Comparison of ENCODE assay signal across 21 cellular contexts in genomic region chr9:32942755-32943460, GRCh38.
"Had no signal": no experiment of that assay in that cellular context is flagged by ENCODE, and none has a peak within 500 bp of the region (broad histone marks: within the 10 kb centered on the region; RNA-seq: fewer than 3 reads in every experiment).

No MANE protein-coding gene starts in this region.

- H3K36me3 ChIP-seq: adrenal gland, esophagus muscularis mucosa, gastroesophageal sphincter, heart left ventricle, left lung, prostate gland, vagina had no signal

- FAIRE-seq: bronchial epithelial cell, small intestine had no signal

- DNase-seq: activated CD4-positive, alpha-beta T cell treated with anti-CD3 and anti-CD28 coated beads for 36 hours; activated CD4-positive, alpha-beta T cell treated with anti-CD3 and anti-CD28 coated beads, Interleukin-2, amount 50 U/mL, for 48 hours; activated gamma-delta T cell treated with Interleukin-2 at 50 U/mL for 16 hours; adrenal gland; cerebellar nuclear complex; cortex of kidney; heart left ventricle; left lung; mammary epithelial cell; midbrain; right cardiac atrium; small intestine; stimulated activated CD4-positive, alpha-beta T cell treated with anti-CD3 and anti-CD28 coated beads, Interleukin-15, amount 100 ng/mL, for 24 hours; stimulated activated CD4-positive, alpha-beta T cell treated with anti-CD3 and anti-CD28 coated beads, Interleukin-2, amount 100 ng/mL, for 48 hours; trophoblast cell had no signal

- H3K4me1 ChIP-seq: adrenal gland, esophagus muscularis mucosa, gastroesophageal sphincter, heart left ventricle, left lung, prostate gland, vagina had no signal

- H3K9me3 ChIP-seq: adrenal gland, esophagus muscularis mucosa, gastroesophageal sphincter, left lung, prostate gland, vagina had no signal

- H3K27me3 ChIP-seq: adrenal gland, esophagus muscularis mucosa, gastroesophageal sphincter, heart left ventricle, left lung, vagina had no signal

- H3K4me3 ChIP-seq: adrenal gland, esophagus muscularis mucosa, gastroesophageal sphincter, heart left ventricle, left lung, prostate gland, vagina had no signal

- H3K27ac ChIP-seq: adrenal gland, esophagus muscularis mucosa, gastroesophageal sphincter, heart left ventricle, left lung, prostate gland, vagina had no signal

- ATAC-seq: activated CD4-positive, alpha-beta T cell treated with anti-CD3 and anti-CD28 coated beads for 36 hours; activated naive CD4-positive, alpha-beta T cell treated with anti-CD3 and anti-CD28 coated beads, Interleukin-2, amount 50 U/mL, for 72 hours; gastroesophageal sphincter; heart left ventricle; left lung; right cardiac atrium had no signal
